Comparison of ENCODE assay signal across 18 cellular contexts in genomic region chr6:158567152-158567551, GRCh38. TPM values are rescaled to one million over a fixed set of nuclear protein-coding genes. Genes with fewer than 3 reads are reported as not detected.
DNase-seq lines count a peak whose midpoint lies in the region; ATAC-seq and TF ChIP-seq lines count a peak whose summit lies in the region.
"Had no signal": no experiment of that assay in that cellular context is flagged by ENCODE, and none has a peak within 500 bp of the region (broad histone marks: within the 10 kb centered on the region; RNA-seq: fewer than 3 reads in every experiment).

No MANE protein-coding gene starts in this region.

- no peaks in the 10 kb centered on the region for H3K9me3 Mint-ChIP-seq in activated CD8-positive, alpha-beta memory T cell treated with anti-CD3 and anti-CD28 coated beads, Interleukin-2, amount 10 ng/mL, durations not matched to agents 7 days and 5 days (ENCODE audit: low read depth)
- H3K9me3 Mint-ChIP-seq in IgD-negative memory B cell = no peaks in the 10 kb centered on the region
- H3K9me3 Mint-ChIP-seq in activated naive CD8-positive, alpha-beta T cell treated with anti-CD3 and anti-CD28 coated beads, Interleukin-2, amount 50 U/mL, for 24 hours = no peaks in the 10 kb centered on the region
- H3K9me3 Mint-ChIP-seq in naive thymus-derived CD8-positive, alpha-beta T cell = no peaks in the 10 kb centered on the region
- H3K9me3 Mint-ChIP-seq: memory B cell had no signal

- CTCF ChIA-PET in activated CD8-positive, alpha-beta memory T cell treated with anti-CD3 and anti-CD28 coated beads, Interleukin-2, amount 10 ng/mL, durations not matched to agents 7 days and 5 days (lab: Charles Lee) = interaction anchor here (1.0 to 1.7 kb wide), 3 partner anchors 28 to 347 kb away, joined by 3 to 8 read pairs (median 3); no protein-coding TSS in a partner anchor

- peaks cover 13% of the 10 kb centered on the region for H3K36me3 Mint-ChIP-seq in activated CD8-positive, alpha-beta memory T cell treated with anti-CD3 and anti-CD28 coated beads, Interleukin-2, amount 10 ng/mL, durations not matched to agents 7 days and 5 days
- peaks cover 4% of the 10 kb centered on the region for H3K36me3 Mint-ChIP-seq in IgD-negative memory B cell
- H3K36me3 Mint-ChIP-seq in activated naive CD8-positive, alpha-beta T cell treated with anti-CD3 and anti-CD28 coated beads, Interleukin-2, amount 50 U/mL, for 24 hours (ENCODE audit: low read depth) = peaks cover 19% of the 10 kb centered on the region
- H3K36me3 Mint-ChIP-seq in naive thymus-derived CD8-positive, alpha-beta T cell = peaks cover 0 to 5% (median 0%) of the 10 kb centered on the region in 3 donors

- H3K27me3 ChIP-seq in testis (no peaks in the 10 kb centered on the region), lower lobe of right lung (ENCODE audit: low read depth) (no peaks in the 10 kb centered on the region)
- H3K27me3 ChIP-seq: breast epithelium, right atrium auricular region, SJSA1 had no signal

- H3K4me1 ChIP-seq in testis = peaks cover 30% of the 10 kb centered on the region
- peaks cover 36% of the 10 kb centered on the region for H3K4me1 ChIP-seq in lower lobe of right lung
- H3K4me1 ChIP-seq: breast epithelium had no signal

- no peak overlapping the region for H3K27ac ChIP-seq in testis
- no peak overlapping the region for H3K27ac ChIP-seq in lower lobe of right lung
- H3K27ac ChIP-seq: breast epithelium, right atrium auricular region, SJSA1 had no signal

- POLR2A ChIA-PET in naive thymus-derived CD8-positive, alpha-beta T cell (lab: Charles Lee) = interaction anchor here (0.6 to 1.7 kb wide), 4 partner anchors 10 to 186 kb away, joined by 3 to 12 read pairs (median 3); partner anchors contain the start of gene SYTL3

- intact Hi-C loops in testis (cut with DNase I; ENCODE audit: low total_unique reads) = no loop called here
- intact Hi-C loops in lower lobe of right lung (cut with DNase I) = no loop called here

- H3K9me3 ChIP-seq in testis = no peaks in the 10 kb centered on the region
- no peaks in the 10 kb centered on the region for H3K9me3 ChIP-seq in lower lobe of right lung
- H3K9me3 ChIP-seq: breast epithelium, right atrium auricular region, SJSA1 had no signal

- peaks cover 76% of the 10 kb centered on the region for H3K4me1 Mint-ChIP-seq in activated CD8-positive, alpha-beta memory T cell treated with anti-CD3 and anti-CD28 coated beads, Interleukin-2, amount 10 ng/mL, durations not matched to agents 7 days and 5 days
- H3K4me1 Mint-ChIP-seq in IgD-negative memory B cell = peaks cover 16 to 41% (median 26%) of the 10 kb centered on the region in 3 donors
- H3K4me1 Mint-ChIP-seq in activated naive CD8-positive, alpha-beta T cell treated with anti-CD3 and anti-CD28 coated beads, Interleukin-2, amount 50 U/mL, for 24 hours = peaks cover 79% of the 10 kb centered on the region
- H3K4me1 Mint-ChIP-seq in naive thymus-derived CD8-positive, alpha-beta T cell = peaks cover 47 to 89% (median 83%) of the 10 kb centered on the region in 4 donors

- H3K4me3 ChIP-seq in testis (no peak overlapping the region), lower lobe of right lung (no peak overlapping the region)
- H3K4me3 ChIP-seq: breast epithelium, right atrium auricular region, SJSA1 had no signal

- H3K36me3 ChIP-seq in testis (ENCODE audit: low read depth, missing control alignments) = no peaks in the 10 kb centered on the region
- H3K36me3 ChIP-seq in lower lobe of right lung = peaks cover 3% of the 10 kb centered on the region
- H3K36me3 ChIP-seq: breast epithelium, right atrium auricular region had no signal

- 78 to 83% methylated on average over 8 to 10 of the region's 10 CpGs for WGBS in testis, 2 donors

- no peaks in the 10 kb centered on the region for H3K27me3 Mint-ChIP-seq in activated CD8-positive, alpha-beta memory T cell treated with anti-CD3 and anti-CD28 coated beads, Interleukin-2, amount 10 ng/mL, durations not matched to agents 7 days and 5 days
- no peaks in the 10 kb centered on the region for H3K27me3 Mint-ChIP-seq in IgD-negative memory B cell
- H3K27me3 Mint-ChIP-seq in activated naive CD8-positive, alpha-beta T cell treated with anti-CD3 and anti-CD28 coated beads, Interleukin-2, amount 50 U/mL, for 24 hours = no peaks in the 10 kb centered on the region
- no peaks in the 10 kb centered on the region for H3K27me3 Mint-ChIP-seq in naive thymus-derived CD8-positive, alpha-beta T cell
- H3K27me3 Mint-ChIP-seq: memory B cell had no signal

- H3K4me3 Mint-ChIP-seq in activated CD8-positive, alpha-beta memory T cell treated with anti-CD3 and anti-CD28 coated beads, Interleukin-2, amount 10 ng/mL, durations not matched to agents 7 days and 5 days = no peak overlapping the region
- peak overlapping the region in 2 of 4 donors; percentile 30 to 74 for H3K4me3 Mint-ChIP-seq in IgD-negative memory B cell
- peak overlapping the region; percentile 46 for H3K4me3 Mint-ChIP-seq in activated naive CD8-positive, alpha-beta T cell treated with anti-CD3 and anti-CD28 coated beads, Interleukin-2, amount 50 U/mL, for 24 hours
- peak overlapping the region in 8 of 10 donors; percentile 46 to 87 (median 80) for H3K4me3 Mint-ChIP-seq in naive thymus-derived CD8-positive, alpha-beta T cell
- H3K4me3 Mint-ChIP-seq: memory B cell had no signal

- no peak for DNase-seq in activated CD8-positive, alpha-beta memory T cell treated with anti-CD3 and anti-CD28 coated beads, Interleukin-2, amount 10 ng/mL, durations not matched to agents 7 days and 5 days
- DNase-seq in activated CD8-positive, alpha-beta memory T cell treated with anti-CD3 and anti-CD28 coated beads, Interleukin-2, amount 50 U/mL, for 48 hours = no peak
- no peak for DNase-seq in activated naive CD8-positive, alpha-beta T cell treated with anti-CD3 and anti-CD28 coated beads, Interleukin-2, amount 50 U/mL, for 24 hours
- DNase-seq in naive thymus-derived CD8-positive, alpha-beta T cell = no peak
- no peak for DNase-seq in NAMALWA (ENCODE audit: low spot score)
- no peak for DNase-seq in testis
- no peak for DNase-seq in lower lobe of right lung
- DNase-seq: activated naive CD4-positive, alpha-beta T cell treated with anti-CD3 and anti-CD28 coated beads, Interleukin-2, amount 50 U/mL, for 16 hours; COR-L47; Kasumi-1; NCI-H2171; NCI-H774; PC-3 had no signal

- TF ChIP-seq CTCF in testis (IDR thresholded peaks at IDR 0.05) (no peak), lower lobe of right lung (IDR thresholded peaks at IDR 0.05) (no peak)

- no peak for TF ChIP-seq POLR2A in testis (IDR thresholded peaks at IDR 0.05)

- H3K27ac Mint-ChIP-seq in activated CD8-positive, alpha-beta memory T cell treated with anti-CD3 and anti-CD28 coated beads, Interleukin-2, amount 10 ng/mL, durations not matched to agents 7 days and 5 days = peak overlapping the region; percentile 84
- H3K27ac Mint-ChIP-seq in IgD-negative memory B cell = peak overlapping the region in 2 of 3 donors; percentile 13 to 92
- H3K27ac Mint-ChIP-seq in activated naive CD8-positive, alpha-beta T cell treated with anti-CD3 and anti-CD28 coated beads, Interleukin-2, amount 50 U/mL, for 24 hours = peak overlapping the region; percentile 81
- H3K27ac Mint-ChIP-seq in naive thymus-derived CD8-positive, alpha-beta T cell = peak overlapping the region; percentile 87 to 99 (median 95)

- no peak for ATAC-seq in activated CD8-positive, alpha-beta memory T cell treated with anti-CD3 and anti-CD28 coated beads, Interleukin-2, amount 10 ng/mL, durations not matched to agents 7 days and 5 days
- no peak for ATAC-seq in activated naive CD8-positive, alpha-beta T cell treated with anti-CD3 and anti-CD28 coated beads, Interleukin-2, amount 50 U/mL, for 24 hours
- no peak for ATAC-seq in naive thymus-derived CD8-positive, alpha-beta T cell
- ATAC-seq in lower lobe of right lung = no peak
- ATAC-seq: PC-3 had no signal

RNA-seq across cellular contexts. Expression of gene TMEM181, which starts 7.3 kb away (rescaled TPM):
- 10 to 100 TPM; 14.0 to 17.4 TPM for total RNA-seq in activated CD8-positive, alpha-beta memory T cell treated with anti-CD3 and anti-CD28 coated beads, Interleukin-2, amount 10 ng/mL, durations not matched to agents 7 days and 5 days
- polyA plus RNA-seq in IgD-negative memory B cell (2.2 TPM), testis (ENCODE audit: insufficient read depth, low read depth, low replicate concordance) (41.4 TPM)
- total RNA-seq in naive thymus-derived CD8-positive, alpha-beta T cell = 10 to 100 TPM; 16.6 to 16.9 TPM
- polyA plus RNA-seq in naive thymus-derived CD8-positive, alpha-beta T cell = 1 to 10 TPM; 3.9 to 4.6 (median 4.2) TPM
- total RNA-seq in testis (10 to 100 TPM; 74.6 to 81.0 TPM), lower lobe of right lung (28.4 TPM)
